ENCODE assay signal across 23 cellular contexts in the genomic region with DNA sequence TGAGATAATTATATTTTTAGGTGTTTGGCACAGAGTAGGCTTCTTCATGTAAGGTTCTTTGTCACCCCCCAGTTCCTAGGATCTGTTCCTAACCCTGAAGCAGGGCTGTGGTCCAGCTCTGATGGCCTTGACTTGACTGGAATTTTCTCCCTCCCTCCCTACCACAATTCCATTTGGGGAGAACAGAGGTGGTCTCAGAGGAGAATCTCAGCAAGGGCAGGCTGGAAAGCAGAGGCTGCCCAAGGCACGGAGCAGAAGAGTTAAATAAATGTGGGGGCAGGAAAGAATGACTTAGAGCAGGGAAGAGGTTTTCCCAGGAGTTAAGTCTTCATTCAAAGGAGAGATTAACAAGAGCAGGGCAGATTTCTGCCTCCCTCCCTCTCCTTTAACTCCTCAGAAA.
A peak's percentile ranks its signal among the peaks of the same experiment; 100 is the strongest.
DNase-seq lines count a peak whose midpoint lies in the region; ATAC-seq and TF ChIP-seq lines count a peak whose summit lies in the region.
"Had no signal": no experiment of that assay in that cellular context is flagged by ENCODE, and none has a peak within 500 bp of the region (broad histone marks: within the 10 kb centered on the region; RNA-seq: fewer than 3 reads in every experiment).

No MANE protein-coding gene starts in this region.

- H3K4me1 ChIP-seq in SK-N-SH (ENCODE audit: control insufficient read depth in 1 of 2, insufficient read depth in 2 of 2, low read depth in 1 of 2, low read length in 1 of 2): peaks cover 12 to 23% of the 10 kb centered on the region in 2 experiments; a peak in 3 of 4 replicates
- peaks cover 0 to 14% of the 10 kb centered on the region in 2 donors for H3K4me1 ChIP-seq in muscle layer of duodenum (ENCODE audit: control insufficient read depth in 1 of 2, insufficient read depth in 2 of 2, low read length in 2 of 2)
- peaks cover 15 to 27% of the 10 kb centered on the region in 2 donors for H3K4me1 ChIP-seq in thyroid gland
- peaks cover 3% of the 10 kb centered on the region for H3K4me1 ChIP-seq in A673 (ENCODE audit: insufficient read depth, low read length, poor library complexity, severe bottlenecking)
- H3K4me1 ChIP-seq: colonic mucosa had no signal

- TF ChIP-seq CTCF in SK-N-SH (IDR thresholded peaks at IDR 0.05): no peak
- TF ChIP-seq CTCF in coronary artery (IDR thresholded peaks at IDR 0.05): no peak
- no peak for TF ChIP-seq CTCF in thyroid gland (IDR thresholded peaks at IDR 0.05)
- no peak for TF ChIP-seq CTCF in A673 (conservative IDR thresholded peaks at IDR 0.05; ENCODE audit: low read depth, low read length)

- no peak for TF ChIP-seq EP300 in SK-N-SH (IDR thresholded peaks at IDR 0.05; ENCODE audit: borderline replicate concordance in 1 of 2, low read depth in 1 of 2, low read length in 1 of 2)

- H3K27ac ChIP-seq in SK-N-SH (ENCODE audit: low read depth in 2 of 2, low read length in 1 of 2): peak overlapping the region; percentile 70 to 86; a peak in 3 of 4 replicates
- H3K27ac ChIP-seq in coronary artery: peak overlapping the region in 1 of 2 donors; percentile 53
- H3K27ac ChIP-seq in muscle layer of duodenum (ENCODE audit: low read length): peak overlapping the region; percentile 46
- peak overlapping the region; percentile 48 to 80 (median 70) for H3K27ac ChIP-seq in thyroid gland
- no peak overlapping the region for H3K27ac ChIP-seq in A673 (ENCODE audit: low read depth, low read length, poor library complexity, severe bottlenecking)
- H3K27ac ChIP-seq: adrenal gland, colonic mucosa, esophagus squamous epithelium, left ventricle myocardium inferior, right lobe of liver, upper lobe of left lung had no signal

- DNase-seq in SK-N-SH (no peak), coronary artery (ENCODE audit: low spot score) (peak; percentile 65), thyroid gland (no peak), A673 (ENCODE audit: low spot score) (no peak)
- DNase-seq: 8988T; activated CD4-positive, alpha-beta T cell treated with anti-CD3 and anti-CD28 coated beads, Interleukin-2, amount 50 U/mL, for 4 hours; CD8-positive, alpha-beta memory T cell; colonic mucosa; esophagus squamous epithelium; left ventricle myocardium inferior; MM.1S; naive thymus-derived CD8-positive, alpha-beta T cell; NCI-H187 treated with DMSO at 0.1 percent for 48 hours; NCI-H510A; OCI-M1; stimulated activated CD4-positive, alpha-beta T cell treated with anti-CD3 and anti-CD28 coated beads, Interleukin-4, amount 100 ng/mL, for 4 hours; upper lobe of left lung had no signal

- peak overlapping the region; percentile 70 for H2AFZ ChIP-seq in SK-N-SH (ENCODE audit: low read depth)

- ATAC-seq in SK-N-SH treated with all-trans-retinoic acid at 6 μM for 48 hours: no peak
- no peak for ATAC-seq in GM18505 (IDR thresholded peaks at IDR 0.05; ENCODE audit: unreplicated experiment)
- no peak for ATAC-seq in HG03280 (IDR thresholded peaks at IDR 0.05; ENCODE audit: unreplicated experiment)
- ATAC-seq: naive thymus-derived CD8-positive, alpha-beta T cell; right lobe of liver had no signal

- no peak for TF ChIP-seq RAD21 in SK-N-SH (IDR thresholded peaks at IDR 0.05; ENCODE audit: low read length)

- H3K4me3 ChIP-seq in SK-N-SH (ENCODE audit: low read depth in 2 of 2, low read length in 1 of 2): 0 out of 4 replicates have a peak overlapping the region, but pooled peaks of 1 of the 2 experiments have one; percentile 45
- H3K4me3 ChIP-seq in coronary artery: no peak overlapping the region
- H3K4me3 ChIP-seq in muscle layer of duodenum (ENCODE audit: low read depth in 1 of 2, low read length in 2 of 2): peak overlapping the region in 1 of 2 donors; percentile 15
- no peak overlapping the region for H3K4me3 ChIP-seq in thyroid gland (replicated peaks in 1 of 3)
- no peak overlapping the region for H3K4me3 ChIP-seq in A673 (ENCODE audit: low read depth, low read length, poor library complexity, severe bottlenecking)
- H3K4me3 ChIP-seq: adrenal gland, colonic mucosa, esophagus squamous epithelium, left ventricle myocardium inferior, right lobe of liver, upper lobe of left lung had no signal

- H4K20me1 ChIP-seq in SK-N-SH (ENCODE audit: insufficient read depth): no peaks in the 10 kb centered on the region

- WGBS in SK-N-SH (ENCODE audit: low lambda C conversion rate): 68% methylated on average over 1 of the region's 1 CpG
- 33 to 39% methylated on average over 1 of the region's 1 CpG for WGBS in thyroid gland, 2 donors

- H3K27me3 ChIP-seq in SK-N-SH (ENCODE audit: insufficient read depth) (no peaks in the 10 kb centered on the region), muscle layer of duodenum (ENCODE audit: low read depth, low read length) (no peaks in the 10 kb centered on the region), thyroid gland (no peaks in the 10 kb centered on the region), A673 (replicated peaks; ENCODE audit: insufficient read depth, low read depth, low read length, poor library complexity) (peaks cover 58% of the 10 kb centered on the region)
- H3K27me3 ChIP-seq: adrenal gland had no signal

- intact Hi-C loops in thyroid gland (cut with DNase I) (no loop called here), A673 (cut with micrococcal nuclease; ENCODE audit: unreplicated experiment) (no loop called here)

- peaks cover 33% of the 10 kb centered on the region for H3F3A ChIP-seq in SK-N-SH (replicated peaks; ENCODE audit: insufficient read depth)

- H3K4me2 ChIP-seq in SK-N-SH: peak overlapping the region; percentile 56

- POLR2A ChIA-PET in SK-N-SH (lab: Yijun Ruan, JAX): no interaction called here
- POLR2A ChIA-PET in A673 (lab: Charles Lee; ENCODE audit: low non-redundant PET): no interaction called here

- CTCF ChIA-PET in SK-N-SH (lab: Yijun Ruan, JAX) (interaction anchor here (1.5 to 6.1 kb wide), 3 partner anchors 24 to 88 kb away, joined by 3 to 21 read pairs (median 16); no protein-coding TSS in a partner anchor), A673 (lab: Charles Lee) (no interaction called here)

- H3K36me3 ChIP-seq in SK-N-SH (replicated peaks in 1 of 2; ENCODE audit: control insufficient read depth in 1 of 2, insufficient read depth in 2 of 2, low read length in 1 of 2) (no peaks in the 10 kb centered on the region), muscle layer of duodenum (ENCODE audit: control insufficient read depth in 1 of 2, insufficient read depth in 2 of 2, low read length in 2 of 2) (no peaks in the 10 kb centered on the region), thyroid gland (no peaks in the 10 kb centered on the region), A673 (ENCODE audit: insufficient read depth, low read length, poor library complexity, severe bottlenecking) (no peaks in the 10 kb centered on the region)
- H3K36me3 ChIP-seq: adrenal gland, colonic mucosa, esophagus squamous epithelium, left ventricle myocardium inferior, right lobe of liver, upper lobe of left lung had no signal

- no peaks in the 10 kb centered on the region for H3K9me3 ChIP-seq in SK-N-SH
- no peaks in the 10 kb centered on the region for H3K9me3 ChIP-seq in muscle layer of duodenum (ENCODE audit: control insufficient read depth in 1 of 2, low read length in 2 of 2)
- H3K9me3 ChIP-seq in thyroid gland: no peaks in the 10 kb centered on the region
- no peaks in the 10 kb centered on the region for H3K9me3 ChIP-seq in A673 (ENCODE audit: low read depth, low read length, poor library complexity, severe bottlenecking)
- H3K9me3 ChIP-seq: adrenal gland, colonic mucosa, esophagus squamous epithelium, left ventricle myocardium inferior, right lobe of liver, upper lobe of left lung had no signal

- peaks cover 66% of the 10 kb centered on the region for H3K79me2 ChIP-seq in SK-N-SH (ENCODE audit: insufficient read depth)

- BruUV-seq in A673 (replicated peaks; lab: Mats Ljungman, UMichigan): no TSS peak

- no peaks in the 10 kb centered on the region for H3K9me2 ChIP-seq in SK-N-SH

- H3K9ac ChIP-seq in SK-N-SH: peak overlapping the region; percentile 44

- TF ChIP-seq POLR2A in thyroid gland (IDR thresholded peaks at IDR 0.05) (no peak), GM18505 (IDR thresholded peaks at IDR 0.05; ENCODE audit: borderline replicate concordance, extremely low read depth, insufficient read depth, insufficient read length) (no peak)

TF ChIP-seq in SK-N-SH, 30 proteins besides CTCF, POLR2A, EP300 and RAD21:
- TF ChIP-seq MEF2A (IDR thresholded peaks at IDR 0.05; ENCODE audit: borderline replicate concordance, low read depth) (no peak), FOXJ3 (CRISPR knock-in tag; IDR thresholded peaks at IDR 0.05) (no peak), TAF1 (IDR thresholded peaks at IDR 0.05; ENCODE audit: borderline replicate concordance, low read depth, low read length) (no peak), RCOR1 (IDR thresholded peaks at IDR 0.05; ENCODE audit: low read length) (no peak), NFIC (IDR thresholded peaks at IDR 0.05; ENCODE audit: borderline replicate concordance) (no peak), JUND (IDR thresholded peaks at IDR 0.05) (no peak), TEAD4 (IDR thresholded peaks at IDR 0.05; ENCODE audit: borderline replicate concordance, insufficient read depth) (no peak)

TF ChIP-seq in SK-N-SH treated with all-trans-retinoic acid at 6 μM for 48 hours, 23 proteins besides CTCF, POLR2A, EP300 and RAD21:
- no peak for TF ChIP-seq SNAI2 (CRISPR knock-in tag; IDR thresholded peaks at IDR 0.05)
- no peak for TF ChIP-seq TOX (CRISPR knock-in tag; IDR thresholded peaks at IDR 0.05; ENCODE audit: borderline replicate concordance)
- no peak for TF ChIP-seq GLIS3 (CRISPR knock-in tag; IDR thresholded peaks at IDR 0.05)
- no peak for TF ChIP-seq RARB (CRISPR knock-in tag; IDR thresholded peaks at IDR 0.05)
- TF ChIP-seq BACH2 (CRISPR knock-in tag; IDR thresholded peaks at IDR 0.05; ENCODE audit: borderline replicate concordance): no peak
- TF ChIP-seq, protein P1, sequence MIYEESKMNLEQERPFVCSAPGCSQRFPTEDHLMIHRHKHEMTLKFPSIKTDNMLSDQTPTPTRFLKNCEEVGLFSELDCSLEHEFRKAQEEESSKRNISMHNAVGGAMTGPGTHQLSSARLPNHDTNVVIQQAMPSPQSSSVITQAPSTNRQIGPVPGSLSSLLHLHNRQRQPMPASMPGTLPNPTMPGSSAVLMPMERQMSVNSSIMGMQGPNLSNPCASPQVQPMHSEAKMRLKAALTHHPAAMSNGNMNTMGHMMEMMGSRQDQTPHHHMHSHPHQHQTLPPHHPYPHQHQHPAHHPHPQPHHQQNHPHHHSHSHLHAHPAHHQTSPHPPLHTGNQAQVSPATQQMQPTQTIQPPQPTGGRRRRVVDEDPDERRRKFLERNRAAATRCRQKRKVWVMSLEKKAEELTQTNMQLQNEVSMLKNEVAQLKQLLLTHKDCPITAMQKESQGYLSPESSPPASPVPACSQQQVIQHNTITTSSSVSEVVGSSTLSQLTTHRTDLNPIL (CRISPR knock-in tag; IDR thresholded peaks at IDR 0.05; ENCODE audit: low read depth): no peak
- no peak for TF ChIP-seq ZC3H10 (CRISPR knock-in tag; IDR thresholded peaks at IDR 0.05)
- TF ChIP-seq ZNF70 (CRISPR knock-in tag; IDR thresholded peaks at IDR 0.05): no peak
- TF ChIP-seq ISL1 (CRISPR knock-in tag; IDR thresholded peaks at IDR 0.05): no peak
- TF ChIP-seq PPARA (CRISPR knock-in tag; IDR thresholded peaks at IDR 0.05; ENCODE audit: borderline replicate concordance): no peak
